ENCODE assay signal across 1 cellular context in genomic region chr9:128276008-128276573, GRCh38.
TF ChIP-seq lines count a peak whose summit lies in the region.

Gene SWI5, plus strand, starts transcription at chr9:128276276.

TF ChIP-seq in GM23338, 12 proteins besides CTCF, POLR2A, EP300 and RAD21 (continued from another document):
- TF ChIP-seq REST (IDR thresholded peaks at IDR 0.05; ENCODE audit: unreplicated experiment) (no peak), ZNF331 (CRISPR knock-in tag; IDR thresholded peaks at IDR 0.05; ENCODE audit: low read depth) (no peak), STAT1 (IDR thresholded peaks at IDR 0.05; ENCODE audit: unreplicated experiment) (no peak)
